ENCODE assay signal across 9 cellular contexts in the genomic region with DNA sequence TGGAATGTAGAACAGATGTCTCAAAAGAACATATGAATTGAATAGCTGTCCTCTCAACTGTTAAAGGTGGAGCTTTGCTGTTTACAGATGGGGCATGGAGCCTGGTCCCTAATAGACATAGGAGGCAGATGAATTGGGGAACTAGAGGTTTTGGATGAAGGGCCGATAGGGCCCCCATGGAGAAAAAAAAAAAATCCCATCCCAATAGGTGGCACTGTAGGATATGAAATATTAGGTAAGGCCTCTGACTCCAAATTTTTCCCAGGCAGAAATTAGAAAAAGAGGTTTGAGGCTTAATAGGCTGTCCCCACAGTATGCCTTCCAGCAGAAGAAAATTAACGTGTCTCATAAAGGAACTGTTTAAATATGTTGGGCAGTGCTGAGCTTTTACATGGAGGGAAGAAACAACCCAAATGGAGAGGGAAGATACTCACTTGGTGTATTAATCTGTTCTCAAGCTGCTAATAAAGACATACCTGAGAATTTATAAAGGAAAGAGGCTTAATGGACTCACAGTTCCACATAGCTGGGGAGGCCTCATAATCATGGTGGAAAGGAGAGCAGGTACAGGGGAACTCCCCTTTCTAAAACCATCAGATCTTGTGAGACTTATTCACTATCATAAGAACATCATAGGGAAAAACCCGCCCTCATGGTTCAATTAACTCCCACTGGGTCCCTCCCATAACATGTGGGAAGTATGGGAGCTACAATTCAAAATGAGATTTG. TPM values are rescaled to one million over a fixed set of nuclear protein-coding genes. Genes with fewer than 3 reads are reported as not detected.
DNase-seq lines count a peak whose midpoint lies in the region; ATAC-seq and TF ChIP-seq lines count a peak whose summit lies in the region.
"Had no signal": no experiment of that assay in that cellular context is flagged by ENCODE, and none has a peak within 500 bp of the region (broad histone marks: within the 10 kb centered on the region; RNA-seq: fewer than 3 reads in every experiment).

No MANE protein-coding gene starts in this region.

- TF ChIP-seq POLR2A in body of pancreas (IDR thresholded peaks at IDR 0.05) = no peak
- no peak for TF ChIP-seq POLR2A in ovary (IDR thresholded peaks at IDR 0.05)

- 46 to 52% methylated on average over 3 of the region's 3 CpGs for WGBS in body of pancreas, 2 donors
- WGBS in ovary, 3 donors = 50 to 56% (median 53%) methylated on average over 3 of the region's 3 CpGs

- intact Hi-C loops in body of pancreas (cut with DNase I) = no loop called here
- intact Hi-C loops in ovary (cut with DNase I) = no loop called here

- ATAC-seq in body of pancreas = no peak
- ATAC-seq in GM21381 (IDR thresholded peaks at IDR 0.05; ENCODE audit: unreplicated experiment) = no peak

- TF ChIP-seq CTCF in body of pancreas (IDR thresholded peaks at IDR 0.05) (peak in 4 of 7 experiments; percentile 30 to 42 (median 36)), osteoblast (IDR thresholded peaks at IDR 0.05; ENCODE audit: extremely low read depth, low read depth, low read length) (peak; percentile 31), ovary (IDR thresholded peaks at IDR 0.05) (no peak)

- no peaks in the 10 kb centered on the region for H3K27me3 ChIP-seq in body of pancreas
- peaks cover 8% of the 10 kb centered on the region for H3K27me3 ChIP-seq in osteoblast (ENCODE audit: insufficient read depth, low read length)
- no peaks in the 10 kb centered on the region for H3K27me3 ChIP-seq in ovary

- no peaks in the 10 kb centered on the region for H3K4me1 ChIP-seq in body of pancreas
- no peaks in the 10 kb centered on the region for H3K4me1 ChIP-seq in osteoblast (ENCODE audit: insufficient read depth, low read length)
- no peaks in the 10 kb centered on the region for H3K4me1 ChIP-seq in ovary (ENCODE audit: insufficient read depth)

- H3K79me2 ChIP-seq in osteoblast (ENCODE audit: insufficient read depth, low read length) = no peaks in the 10 kb centered on the region

- no peak overlapping the region for H3K4me2 ChIP-seq in osteoblast (ENCODE audit: insufficient read depth, low read length)

- H4K20me1 ChIP-seq in osteoblast (ENCODE audit: insufficient read depth, low read length) = no peaks in the 10 kb centered on the region

- H3K4me3 ChIP-seq in body of pancreas (no peak overlapping the region), osteoblast (ENCODE audit: insufficient read depth, low read length) (no peak overlapping the region), ovary (no peak overlapping the region)

- H3K27ac ChIP-seq in body of pancreas = no peak overlapping the region
- H3K27ac ChIP-seq in osteoblast (ENCODE audit: low read depth, low read length) = no peak overlapping the region
- no peak overlapping the region for H3K27ac ChIP-seq in ovary

- no peak for TF ChIP-seq EP300 in ovary (IDR thresholded peaks at IDR 0.05)

- H3K36me3 ChIP-seq in body of pancreas (replicated peaks in 1 of 2; ENCODE audit: insufficient read depth in 1 of 2, low read depth in 2 of 2) (no peaks in the 10 kb centered on the region), osteoblast (ENCODE audit: insufficient read depth, low read length) (no peaks in the 10 kb centered on the region), ovary (no peaks in the 10 kb centered on the region)

- H2AFZ ChIP-seq in osteoblast (ENCODE audit: low read length) = no peak overlapping the region

- H3K9me3 ChIP-seq in body of pancreas = no peaks in the 10 kb centered on the region
- no peaks in the 10 kb centered on the region for H3K9me3 ChIP-seq in osteoblast (ENCODE audit: low read depth, low read length)
- no peaks in the 10 kb centered on the region for H3K9me3 ChIP-seq in ovary

- DNase-seq in NCI-H2107 treated with DMSO at 0.1 percent for 48 hours (lab: John Stamatoyannopoulos, UW; ENCODE audit: unreplicated experiment) = peak; percentile 1
- DNase-seq in NCI-H2107 (lab: John Stamatoyannopoulos, UW) = no peak
- peak; percentile 57 for DNase-seq in MV-4-11 (lab: John Stamatoyannopoulos, UW)
- no peak for DNase-seq in body of pancreas
- DNase-seq in osteoblast (ENCODE audit: insufficient read length, low spot score, missing footprints) = no peak
- DNase-seq in ovary = no peak
- DNase-seq in 8988T = no peak
- DNase-seq: kidney glomerular epithelial cell had no signal

RNA-seq across cellular contexts. Expression of gene TMEM45B, which starts 30.1 kb away (rescaled TPM):
- total RNA-seq in body of pancreas (1 to 10 TPM; 1.8 to 4.6 TPM), osteoblast (not detected in 2 replicates), ovary (10 to 100 TPM in 1 of 7 donors, 1 to 10 TPM in 1, under 1 TPM in 3, not detected in 2; 0.36 to 10.8 (median 0.57) TPM)
- polyA plus RNA-seq in ovary = under 1 TPM in 1 of 2 donors, not detected in 1; 0.10 TPM

Comparison
In these comparisons a context has a peak if more than half of its experiments do, and no peak if none do; other contexts are left out.
1. DNase-seq: peak in NCI-H2107 treated with DMSO at 0.1 percent for 48 hours (single experiment) and MV-4-11 (single experiment); none in NCI-H2107 (single experiment), body of pancreas (0 of 4), osteoblast (single experiment), ovary (0 of 5) and 8988T (single experiment).
2. CTCF ChIP-seq: peak in body of pancreas (4 of 7) and osteoblast (single experiment); none in ovary (0 of 3).